ENCODE assay signal across 24 cellular contexts in the genomic region with DNA sequence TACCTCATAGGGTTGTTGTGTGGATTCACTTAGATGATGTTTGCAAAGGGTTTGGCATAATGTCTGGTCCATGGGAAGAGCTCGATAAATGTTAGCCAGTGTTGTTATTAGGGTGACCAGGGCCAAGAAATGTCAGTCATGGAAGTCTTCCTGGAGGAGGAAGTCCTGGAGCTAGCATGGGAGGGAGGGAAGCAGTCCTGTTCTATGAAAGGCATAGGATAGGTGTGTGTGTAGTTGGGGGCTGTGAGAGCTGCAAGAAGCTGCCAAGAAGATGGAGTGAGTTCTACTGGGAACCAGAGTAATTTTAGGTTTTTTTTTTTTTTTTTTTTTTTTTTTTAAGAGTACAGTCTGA. TPM values are rescaled to one million over a fixed set of nuclear protein-coding genes. Genes with fewer than 3 reads are reported as not detected.
"Had no signal": no experiment of that assay in that cellular context is flagged by ENCODE, and none has a peak within 500 bp of the region (broad histone marks: within the 10 kb centered on the region; RNA-seq: fewer than 3 reads in every experiment).

No MANE protein-coding gene starts in this region.

- H3K9me3 ChIP-seq: colonic mucosa, gastrocnemius medialis, suprapubic skin, upper lobe of left lung had no signal

- H3K4me1 ChIP-seq: colonic mucosa had no signal

- H3K27ac Mint-ChIP-seq: activated B cell treated with CpG ODN at 0.5 μM for 24 hours; activated CD4-positive, alpha-beta memory T cell treated with anti-CD3 and anti-CD28 coated beads, Interleukin-2, amount 10 ng/mL, durations not matched to agents 7 days and 5 days; brain; nephron progenitor cell; stimulated activated naive CD8-positive, alpha-beta T cell treated with anti-CD3 and anti-CD28 coated beads, Interleukin-15, Interleukin-2, amounts not matched to agents 100 ng/mL and 50 ng/mL, for 24 hours had no signal

- H3K9me3 Mint-ChIP-seq: activated B cell treated with CpG ODN at 0.5 μM for 24 hours; activated CD4-positive, alpha-beta memory T cell treated with anti-CD3 and anti-CD28 coated beads, Interleukin-2, amount 10 ng/mL, durations not matched to agents 7 days and 5 days; nephron progenitor cell; stimulated activated naive CD8-positive, alpha-beta T cell treated with anti-CD3 and anti-CD28 coated beads, Interleukin-15, Interleukin-2, amounts not matched to agents 100 ng/mL and 50 ng/mL, for 24 hours had no signal

- H3K36me3 ChIP-seq: colonic mucosa, gastrocnemius medialis, suprapubic skin, upper lobe of left lung had no signal

- H3K4me3 Mint-ChIP-seq: activated B cell treated with CpG ODN at 0.5 μM for 24 hours; activated CD4-positive, alpha-beta memory T cell treated with anti-CD3 and anti-CD28 coated beads, Interleukin-2, amount 10 ng/mL, durations not matched to agents 7 days and 5 days; brain; nephron progenitor cell; stimulated activated naive CD8-positive, alpha-beta T cell treated with anti-CD3 and anti-CD28 coated beads, Interleukin-15, Interleukin-2, amounts not matched to agents 100 ng/mL and 50 ng/mL, for 24 hours had no signal

- H3K4me3 ChIP-seq: colonic mucosa, gastrocnemius medialis, lung, suprapubic skin, upper lobe of left lung had no signal

- H3K36me3 Mint-ChIP-seq: brain had no signal

- H3K27ac ChIP-seq: gastrocnemius medialis, suprapubic skin had no signal

- ATAC-seq: gastrocnemius medialis, left lobe of liver, SK-N-SH treated with all-trans-retinoic acid at 6 μM for 48 hours had no signal

- DNase-seq: activated B cell treated with CpG ODN at 0.5 μM for 24 hours; activated CD4-positive, alpha-beta memory T cell treated with anti-CD3 and anti-CD28 coated beads, Interleukin-2, amount 10 ng/mL, durations not matched to agents 7 days and 5 days; activated CD4-positive, alpha-beta T cell treated with anti-CD3 and anti-CD28 coated beads for 48 hours; activated effector memory CD4-positive, alpha-beta T cell treated with Interleukin-2 at 50 U/mL for 16 hours; activated naive CD4-positive, alpha-beta T cell treated with anti-CD3 and anti-CD28 coated beads, Interleukin-2, amount 50 U/mL, for 16 hours; activated T-cell treated with anti-CD3 and anti-CD28 coated beads, Interleukin-2, amount 50 U/mL, for 48 hours; central memory CD4-positive, alpha-beta T cell; colonic mucosa; gastrocnemius medialis; head of caudate nucleus; kidney; nephron progenitor cell; stimulated activated CD4-positive, alpha-beta T cell treated with anti-CD3 and anti-CD28 coated beads, Interleukin-12 subunit alpha, Interleukin-12 subunit beta, amount 100 ng/mL, for 4 hours; stimulated activated CD4-positive, alpha-beta T cell treated with anti-CD3 and anti-CD28 coated beads, Interleukin-1b, Interleukin-23, amount 100 ng/mL, for 48 hours; stimulated activated CD8-positive, alpha-beta memory T cell treated with anti-CD3 and anti-CD28 coated beads, Interleukin-4, amount 100 ng/mL, for 48 hours; T-helper 1 cell; T-helper 9 cell; upper lobe of left lung had no signal

RNA-seq across cellular contexts. Expression of gene LGR6, which starts 4.7 kb away (rescaled TPM):
- total RNA-seq: activated B cell treated with CpG ODN at 0.5 μM for 24 hours had no signal
